ENCODE assay signal across 16 cellular contexts in genomic region chr18:35969676-35970075, GRCh38.
DNase-seq lines count a peak whose midpoint lies in the region; ATAC-seq lines count a peak whose summit lies in the region.
"Had no signal": no experiment of that assay in that cellular context is flagged by ENCODE, and none has a peak within 500 bp of the region (broad histone marks: within the 10 kb centered on the region; RNA-seq: fewer than 3 reads in every experiment).

No MANE protein-coding gene starts in this region.

- no peaks in the 10 kb centered on the region for H3K9me3 Mint-ChIP-seq in activated CD4-positive, alpha-beta T cell treated with anti-CD3 and anti-CD28 coated beads for 36 hours (ENCODE audit: low read depth)
- no peaks in the 10 kb centered on the region for H3K9me3 Mint-ChIP-seq in IgD-negative memory B cell
- no peaks in the 10 kb centered on the region for H3K9me3 Mint-ChIP-seq in activated T-helper 2 cell treated with anti-CD3 and anti-CD28 coated beads, Interferon-gamma antibody, Interleukin-2, Interleukin-4, amounts not matched to agents 10 μg/mL and 5 μg/mL and 100 μg/mL, durations not matched to agents 14 hours and 24 hours and 36 hours

- H2BK15ac ChIP-seq in mesenchymal stem cell (ENCODE audit: low read depth, poor library complexity, severe bottlenecking) = no peak overlapping the region

- no peak overlapping the region for H2AK5ac ChIP-seq in mesenchymal stem cell (ENCODE audit: low read length, severe bottlenecking)

- no peaks in the 10 kb centered on the region for H3K27me3 Mint-ChIP-seq in activated CD4-positive, alpha-beta T cell treated with anti-CD3 and anti-CD28 coated beads for 36 hours
- H3K27me3 Mint-ChIP-seq in IgD-negative memory B cell = no peaks in the 10 kb centered on the region
- no peaks in the 10 kb centered on the region for H3K27me3 Mint-ChIP-seq in activated T-helper 2 cell treated with anti-CD3 and anti-CD28 coated beads, Interferon-gamma antibody, Interleukin-2, Interleukin-4, amounts not matched to agents 10 μg/mL and 5 μg/mL and 100 μg/mL, durations not matched to agents 14 hours and 24 hours and 36 hours (ENCODE audit: low read depth)

- peaks cover 7% of the 10 kb centered on the region for H3K4me1 ChIP-seq in mesenchymal stem cell (ENCODE audit: control insufficient read depth, insufficient read depth, low read depth, low read length)

- H3K27me3 ChIP-seq in mesenchymal stem cell (ENCODE audit: control insufficient read depth in 1 of 2, insufficient read depth in 1 of 2, low read length in 2 of 2) = no peaks in the 10 kb centered on the region
- H3K27me3 ChIP-seq: esophagus muscularis mucosa, heart left ventricle, ovary had no signal

- no peak overlapping the region for H2BK12ac ChIP-seq in mesenchymal stem cell (ENCODE audit: low read length in 2 of 2)

- peak overlapping the region; percentile 32 for H3K9ac ChIP-seq in mesenchymal stem cell (ENCODE audit: low read length)

- CTCF ChIA-PET in activated CD4-positive, alpha-beta T cell treated with anti-CD3 and anti-CD28 coated beads for 36 hours (lab: Charles Lee) = no interaction called here

- H3K4me3 Mint-ChIP-seq in activated CD4-positive, alpha-beta T cell treated with anti-CD3 and anti-CD28 coated beads for 36 hours = peak overlapping the region; percentile 99
- H3K4me3 Mint-ChIP-seq in IgD-negative memory B cell = peak overlapping the region in 1 of 4 donors; percentile 93
- peak overlapping the region; percentile 54 for H3K4me3 Mint-ChIP-seq in activated T-helper 2 cell treated with anti-CD3 and anti-CD28 coated beads, Interferon-gamma antibody, Interleukin-2, Interleukin-4, amounts not matched to agents 10 μg/mL and 5 μg/mL and 100 μg/mL, durations not matched to agents 14 hours and 24 hours and 36 hours (ENCODE audit: low read depth)

- ATAC-seq in activated CD4-positive, alpha-beta T cell treated with anti-CD3 and anti-CD28 coated beads for 36 hours = no peak
- ATAC-seq in HG02642 (IDR thresholded peaks at IDR 0.05; ENCODE audit: poor library complexity, unreplicated experiment) = no peak
- no peak for ATAC-seq in GM19395 (IDR thresholded peaks at IDR 0.05; ENCODE audit: unreplicated experiment)
- ATAC-seq in HG02678 (IDR thresholded peaks at IDR 0.05; ENCODE audit: unreplicated experiment) = no peak
- ATAC-seq: A549, heart left ventricle had no signal

- POLR2A ChIA-PET in activated CD4-positive, alpha-beta T cell treated with anti-CD3 and anti-CD28 coated beads for 36 hours (lab: Charles Lee) = no interaction called here

- peak overlapping the region; percentile 98 for H3K27ac Mint-ChIP-seq in activated CD4-positive, alpha-beta T cell treated with anti-CD3 and anti-CD28 coated beads for 36 hours
- H3K27ac Mint-ChIP-seq in IgD-negative memory B cell = peak overlapping the region in 2 of 3 donors; percentile 9 to 80
- peak overlapping the region; percentile 25 for H3K27ac Mint-ChIP-seq in activated T-helper 2 cell treated with anti-CD3 and anti-CD28 coated beads, Interferon-gamma antibody, Interleukin-2, Interleukin-4, amounts not matched to agents 10 μg/mL and 5 μg/mL and 100 μg/mL, durations not matched to agents 14 hours and 24 hours and 36 hours

- H2BK5ac ChIP-seq in mesenchymal stem cell (ENCODE audit: low read depth, low read length, poor library complexity, severe bottlenecking) = no peak overlapping the region

- no peak overlapping the region for H2AFZ ChIP-seq in mesenchymal stem cell (ENCODE audit: low read depth, low read length)

- no peak overlapping the region for H4K91ac ChIP-seq in mesenchymal stem cell (ENCODE audit: low read length)

- H3K9me3 ChIP-seq in mesenchymal stem cell (ENCODE audit: control insufficient read depth, low read length) = no peaks in the 10 kb centered on the region
- H3K9me3 ChIP-seq: A549, esophagus muscularis mucosa, heart left ventricle, ovary had no signal

- H4K8ac ChIP-seq in mesenchymal stem cell (ENCODE audit: low read length) = no peak overlapping the region

- H3K4me1 Mint-ChIP-seq in activated CD4-positive, alpha-beta T cell treated with anti-CD3 and anti-CD28 coated beads for 36 hours = peaks cover 48% of the 10 kb centered on the region
- peaks cover 23 to 42% (median 32%) of the 10 kb centered on the region in 3 donors for H3K4me1 Mint-ChIP-seq in IgD-negative memory B cell
- H3K4me1 Mint-ChIP-seq in activated T-helper 2 cell treated with anti-CD3 and anti-CD28 coated beads, Interferon-gamma antibody, Interleukin-2, Interleukin-4, amounts not matched to agents 10 μg/mL and 5 μg/mL and 100 μg/mL, durations not matched to agents 14 hours and 24 hours and 36 hours (ENCODE audit: low read depth) = peaks cover 31% of the 10 kb centered on the region

- H3K4me3 ChIP-seq in mesenchymal stem cell (ENCODE audit: insufficient read depth in 1 of 2, low read depth in 1 of 2, low read length in 2 of 2) = no peak overlapping the region
- H3K4me3 ChIP-seq: A549, esophagus muscularis mucosa, ovary had no signal

- H3K36me3 Mint-ChIP-seq in activated CD4-positive, alpha-beta T cell treated with anti-CD3 and anti-CD28 coated beads for 36 hours (ENCODE audit: low read depth) = peaks cover 17% of the 10 kb centered on the region
- H3K36me3 Mint-ChIP-seq in IgD-negative memory B cell = peaks cover 2% of the 10 kb centered on the region
- H3K36me3 Mint-ChIP-seq in activated T-helper 2 cell treated with anti-CD3 and anti-CD28 coated beads, Interferon-gamma antibody, Interleukin-2, Interleukin-4, amounts not matched to agents 10 μg/mL and 5 μg/mL and 100 μg/mL, durations not matched to agents 14 hours and 24 hours and 36 hours (ENCODE audit: low read depth) = peaks cover 15% of the 10 kb centered on the region

- no peak overlapping the region for H3K4me2 ChIP-seq in mesenchymal stem cell (ENCODE audit: low read length, poor library complexity, severe bottlenecking)
- H3K4me2 ChIP-seq: A549 had no signal

- H3K79me1 ChIP-seq in mesenchymal stem cell (replicated peaks; ENCODE audit: low read length, poor library complexity, severe bottlenecking) = peaks cover 9% of the 10 kb centered on the region

- DNase-seq in activated CD4-positive, alpha-beta T cell treated with anti-CD3 and anti-CD28 coated beads for 36 hours = no peak
- DNase-seq in activated CD4-positive, alpha-beta T cell treated with anti-CD3 and anti-CD28 coated beads for 48 hours = no peak
- DNase-seq in activated T-helper 2 cell treated with anti-CD3 and anti-CD28 coated beads, Interferon-gamma antibody, Interleukin-2, Interleukin-4, amounts not matched to agents 10 μg/mL and 5 μg/mL and 100 μg/mL, durations not matched to agents 14 hours and 24 hours and 36 hours (ENCODE audit: low spot score) = no peak
- no peak for DNase-seq in mesenchymal stem cell
- DNase-seq: activated T-cell treated with anti-CD3 and anti-CD28 coated beads, Interleukin-2, amount 50 U/mL, for 48 hours; COR-L47; heart left ventricle; NCI-H1105; NCI-H774; ovary had no signal

- intact Hi-C loops in activated CD4-positive, alpha-beta T cell treated with anti-CD3 and anti-CD28 coated beads for 36 hours (cut with DNase I, micrococcal nuclease) = loop anchor here (5.0 to 10.0 kb wide), 5 partner anchors 385 to 927 kb away; partner anchors contain the start of genes GALNT1 (in 1 of the 2), MAPRE2 (in 1 of the 2) and ZNF397 (in 1 of the 2)
- intact Hi-C loops in activated T-helper 2 cell treated with anti-CD3 and anti-CD28 coated beads, Interferon-gamma antibody, Interleukin-2, Interleukin-4, amounts not matched to agents 10 μg/mL and 5 μg/mL and 100 μg/mL, durations not matched to agents 14 hours and 24 hours and 36 hours (cut with micrococcal nuclease) = loop anchor here (5.0 kb wide), 3 partner anchors 387 to 992 kb away; partner anchors contain the start of genes GALNT1 and MAPRE2

- H3K36me3 ChIP-seq in mesenchymal stem cell (ENCODE audit: control insufficient read depth in 1 of 2, insufficient read depth in 2 of 2, low read depth in 1 of 2, low read length in 2 of 2) = peaks cover 0 to 10% of the 10 kb centered on the region in 2 experiments
- H3K36me3 ChIP-seq: ovary had no signal

- no peak overlapping the region for H3K18ac ChIP-seq in mesenchymal stem cell (ENCODE audit: low read depth in 1 of 2, low read length in 2 of 2)

- H3K4ac ChIP-seq in mesenchymal stem cell (ENCODE audit: low read depth in 1 of 2, low read length in 2 of 2) = no peak overlapping the region

- no peak overlapping the region for H3K14ac ChIP-seq in mesenchymal stem cell (ENCODE audit: low read length in 2 of 2)

- no peak overlapping the region for H2BK120ac ChIP-seq in mesenchymal stem cell (ENCODE audit: low read depth, low read length)

- no peak overlapping the region for H3K23ac ChIP-seq in mesenchymal stem cell (ENCODE audit: low read length in 2 of 2)

- no peak overlapping the region for H3K27ac ChIP-seq in mesenchymal stem cell (ENCODE audit: low read length, poor library complexity, severe bottlenecking)
- H3K27ac ChIP-seq: A549, esophagus muscularis mucosa, ovary had no signal

Comparison
In these comparisons a context has a peak if more than half of its experiments do, and no peak if none do; other contexts are left out.
1. H3K27ac Mint-ChIP-seq: peak in every context shown above with its lines; median percentile 98 in activated CD4-positive, alpha-beta T cell treated with anti-CD3 and anti-CD28 coated beads for 36 hours; 44 in IgD-negative memory B cell; 25 in activated T-helper 2 cell treated with anti-CD3 and anti-CD28 coated beads, Interferon-gamma antibody, Interleukin-2, Interleukin-4, amounts not matched to agents 10 μg/mL and 5 μg/mL and 100 μg/mL, durations not matched to agents 14 hours and 24 hours and 36 hours.